ENCODE assay signal across 30 cellular contexts in the genomic region with DNA sequence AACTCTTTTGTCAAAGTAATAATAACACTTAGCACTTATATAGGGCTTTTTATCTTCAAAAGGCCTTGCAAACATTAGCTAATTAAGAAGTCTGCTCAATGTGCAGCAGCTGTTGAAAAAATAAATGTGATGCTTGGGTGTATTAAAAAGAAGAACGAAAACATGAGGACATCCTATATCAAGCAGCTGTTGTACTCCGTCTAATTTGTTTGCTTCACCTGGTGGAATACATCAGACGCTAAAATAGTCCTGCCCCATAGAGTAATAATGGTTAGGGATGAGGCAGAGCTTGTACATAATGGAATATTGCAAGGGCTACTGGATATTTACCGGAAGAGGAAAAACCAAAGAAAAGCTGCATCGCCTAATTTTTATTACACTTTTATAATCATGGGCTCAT.
DNase-seq lines count a peak whose midpoint lies in the region; ATAC-seq lines count a peak whose summit lies in the region.
"Had no signal": no experiment of that assay in that cellular context is flagged by ENCODE, and none has a peak within 500 bp of the region (broad histone marks: within the 10 kb centered on the region; RNA-seq: fewer than 3 reads in every experiment).

No MANE protein-coding gene starts in this region.

- H3K27me3 ChIP-seq in CD8-positive, alpha-beta memory T cell (ENCODE audit: insufficient read depth, low read length, poor library complexity, severe bottlenecking), result no peaks in the 10 kb centered on the region
- H3K27me3 ChIP-seq: ascending aorta, cardiac muscle cell had no signal

- H3K27ac Mint-ChIP-seq in CD8-positive, alpha-beta memory T cell, result no peak overlapping the region
- H3K27ac Mint-ChIP-seq: activated CD8-positive, alpha-beta T cell treated with anti-CD3 and anti-CD28 coated beads, Interleukin-2, amount 10 ng/mL, durations not matched to agents 7 days and 5 days; activated naive CD8-positive, alpha-beta T cell treated with anti-CD3 and anti-CD28 coated beads, Interleukin-2, amount 10 ng/mL, durations not matched to agents 7 days and 5 days; CD14-positive monocyte; effector memory CD8-positive, alpha-beta T cell; IgD-negative memory B cell; naive thymus-derived CD8-positive, alpha-beta T cell; stimulated activated naive CD8-positive, alpha-beta T cell treated with anti-CD3 and anti-CD28 coated beads, Interleukin-15, amount 100 ng/mL, for 72 hours; T-helper 17 cell had no signal

- ATAC-seq in GM19467 (IDR thresholded peaks at IDR 0.05; ENCODE audit: unreplicated experiment), result no peak
- ATAC-seq in HG03097 (IDR thresholded peaks at IDR 0.05; ENCODE audit: low FRiP score, unreplicated experiment), result no peak
- ATAC-seq in GM21723 (IDR thresholded peaks at IDR 0.05; ENCODE audit: unreplicated experiment), result no peak
- ATAC-seq: activated CD8-positive, alpha-beta T cell treated with anti-CD3 and anti-CD28 coated beads, Interleukin-2, amount 10 ng/mL, durations not matched to agents 7 days and 5 days; effector memory CD8-positive, alpha-beta T cell; left ventricle myocardium superior; naive thymus-derived CD8-positive, alpha-beta T cell; stimulated activated naive CD8-positive, alpha-beta T cell treated with anti-CD3 and anti-CD28 coated beads, Interleukin-15, amount 100 ng/mL, for 72 hours; T-helper 17 cell had no signal

- no peaks in the 10 kb centered on the region for H3K4me1 Mint-ChIP-seq in CD8-positive, alpha-beta memory T cell
- H3K4me1 Mint-ChIP-seq: CD14-positive monocyte; stimulated activated naive CD8-positive, alpha-beta T cell treated with anti-CD3 and anti-CD28 coated beads, Interleukin-15, amount 100 ng/mL, for 72 hours; T-helper 17 cell had no signal

- no peak overlapping the region for H3K4me3 ChIP-seq in CD8-positive, alpha-beta memory T cell (ENCODE audit: low read length)
- H3K4me3 ChIP-seq: ascending aorta, cardiac muscle cell, coronary artery, SK-N-MC had no signal

- POLR2A ChIA-PET in CD8-positive, alpha-beta memory T cell (lab: Charles Lee), result no interaction called here

- no peak overlapping the region for H3K27ac ChIP-seq in CD8-positive, alpha-beta memory T cell (ENCODE audit: low read depth, low read length)
- H3K27ac ChIP-seq: ascending aorta, cardiac muscle cell, coronary artery, SK-N-MC had no signal

- H3K9me3 ChIP-seq in CD8-positive, alpha-beta memory T cell (ENCODE audit: low read length), result no peaks in the 10 kb centered on the region
- H3K9me3 ChIP-seq: ascending aorta had no signal

- no peaks in the 10 kb centered on the region for H3K36me3 ChIP-seq in CD8-positive, alpha-beta memory T cell (ENCODE audit: insufficient read depth, low read length)
- H3K36me3 ChIP-seq: ascending aorta, cardiac muscle cell had no signal

- peak; percentile 50 for DNase-seq in NCI-H510A treated with DMSO at 0.1 percent for 48 hours (lab: John Stamatoyannopoulos, UW)
- no peak for DNase-seq in NCI-H510A (lab: John Stamatoyannopoulos, UW)
- peak; percentile 11 to 71 for DNase-seq in NCI-H2081 (lab: John Stamatoyannopoulos, UW)
- DNase-seq in NCI-H526 treated with DMSO at 0.1 percent for 48 hours (lab: John Stamatoyannopoulos, UW), result peak; percentile 95
- DNase-seq in CD8-positive, alpha-beta memory T cell, result no peak
- DNase-seq: 8988T; activated CD4-positive, CD25-positive, alpha-beta regulatory T cell treated with anti-CD3 and anti-CD28 coated beads, Interleukin-2, amount 50 U/mL, for 72 hours; activated CD8-positive, alpha-beta T cell treated with anti-CD3 and anti-CD28 coated beads, Interleukin-2, amount 10 ng/mL, durations not matched to agents 7 days and 5 days; activated effector memory CD4-positive, alpha-beta T cell treated with Interleukin-2 at 50 U/mL for 16 hours; activated naive CD8-positive, alpha-beta T cell treated with anti-CD3 and anti-CD28 coated beads, Interleukin-2, amount 10 ng/mL, durations not matched to agents 7 days and 5 days; effector memory CD8-positive, alpha-beta T cell; erythroblast; H7; head of caudate nucleus; left ventricle myocardium superior; naive thymus-derived CD8-positive, alpha-beta T cell; NCI-H1048; occipital lobe; OCI-M1; stimulated activated naive CD8-positive, alpha-beta T cell treated with anti-CD3 and anti-CD28 coated beads, Interleukin-15, amount 100 ng/mL, for 72 hours; T-helper 17 cell had no signal

- CTCF ChIA-PET in CD8-positive, alpha-beta memory T cell (lab: Charles Lee), result no interaction called here

- no peaks in the 10 kb centered on the region for H3K4me1 ChIP-seq in CD8-positive, alpha-beta memory T cell (ENCODE audit: insufficient read depth, low read length)
- H3K4me1 ChIP-seq: ascending aorta had no signal

- H3K4me3 Mint-ChIP-seq in CD8-positive, alpha-beta memory T cell, result no peak overlapping the region
- H3K4me3 Mint-ChIP-seq: activated CD8-positive, alpha-beta T cell treated with anti-CD3 and anti-CD28 coated beads, Interleukin-2, amount 10 ng/mL, durations not matched to agents 7 days and 5 days; activated naive CD8-positive, alpha-beta T cell treated with anti-CD3 and anti-CD28 coated beads, Interleukin-2, amount 10 ng/mL, durations not matched to agents 7 days and 5 days; CD14-positive monocyte; effector memory CD8-positive, alpha-beta T cell; IgD-negative memory B cell; naive thymus-derived CD8-positive, alpha-beta T cell; stimulated activated naive CD8-positive, alpha-beta T cell treated with anti-CD3 and anti-CD28 coated beads, Interleukin-15, amount 100 ng/mL, for 72 hours; T-helper 17 cell had no signal

- peaks cover 0 to 3% (median 0%) of the 10 kb centered on the region in 5 donors for H3K9me3 Mint-ChIP-seq in CD8-positive, alpha-beta memory T cell
- H3K9me3 Mint-ChIP-seq: effector memory CD8-positive, alpha-beta T cell had no signal

- no peaks in the 10 kb centered on the region for H3K36me3 Mint-ChIP-seq in CD8-positive, alpha-beta memory T cell
- H3K36me3 Mint-ChIP-seq: activated naive CD8-positive, alpha-beta T cell treated with anti-CD3 and anti-CD28 coated beads, Interleukin-2, amount 10 ng/mL, durations not matched to agents 7 days and 5 days; CD14-positive monocyte had no signal

- no peaks in the 10 kb centered on the region for H3K27me3 Mint-ChIP-seq in CD8-positive, alpha-beta memory T cell
- H3K27me3 Mint-ChIP-seq: activated naive CD8-positive, alpha-beta T cell treated with anti-CD3 and anti-CD28 coated beads, Interleukin-2, amount 10 ng/mL, durations not matched to agents 7 days and 5 days; IgD-negative memory B cell had no signal

Comparison
In these comparisons a context has a peak if more than half of its experiments do, and no peak if none do; other contexts are left out.
1. DNase-seq: peak in NCI-H510A treated with DMSO at 0.1 percent for 48 hours (single experiment), NCI-H2081 (2 of 2) and NCI-H526 treated with DMSO at 0.1 percent for 48 hours (single experiment); none in NCI-H510A (single experiment) and CD8-positive, alpha-beta memory T cell (0 of 5).